ENCODE assay signal across 9 cellular contexts in the genomic region with DNA sequence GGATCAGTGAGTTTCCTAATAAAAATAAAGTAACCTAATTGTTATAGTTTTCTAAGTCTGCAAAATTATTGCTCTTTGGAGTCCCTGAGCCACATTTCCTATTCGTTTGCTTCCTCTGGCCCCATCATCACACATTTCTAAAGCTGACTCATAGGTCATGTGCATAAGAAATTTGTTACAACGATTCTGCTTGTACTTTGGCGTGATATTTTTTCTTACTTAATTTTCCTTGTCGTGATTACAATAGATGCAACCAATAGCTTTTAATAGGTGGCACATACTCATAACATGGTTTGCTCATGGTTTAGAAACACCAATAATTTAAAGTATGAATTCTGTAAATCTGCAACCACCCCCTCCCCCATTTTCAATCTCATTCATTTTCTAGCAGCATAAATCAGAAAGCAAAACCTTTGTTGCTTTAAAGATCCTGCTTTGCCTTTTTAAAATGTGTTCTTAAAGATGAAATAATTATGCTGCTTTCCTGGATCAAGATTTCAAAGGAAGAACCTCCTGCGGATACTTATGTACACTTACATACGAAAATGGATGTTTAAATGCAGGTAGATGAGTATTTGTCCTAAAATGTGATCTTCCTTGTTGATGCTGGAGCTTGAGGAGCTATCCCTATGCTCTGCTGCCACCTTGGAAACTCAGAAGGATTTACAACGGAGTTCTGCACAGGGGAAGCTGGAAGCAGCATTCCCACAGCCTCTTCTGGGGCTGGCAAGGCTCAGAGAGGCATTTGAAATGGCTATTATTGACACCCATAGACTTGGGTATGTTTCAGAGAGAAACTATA. TPM values are rescaled to one million over a fixed set of nuclear protein-coding genes. Genes with fewer than 3 reads are reported as not detected.
DNase-seq lines count a peak whose midpoint lies in the region; ATAC-seq, FAIRE-seq and TF ChIP-seq lines count a peak whose summit lies in the region.
"Had no signal": no experiment of that assay in that cellular context is flagged by ENCODE, and none has a peak within 500 bp of the region (broad histone marks: within the 10 kb centered on the region; RNA-seq: fewer than 3 reads in every experiment).

No MANE protein-coding gene starts in this region.

- H2BK15ac ChIP-seq in H1 (ENCODE audit: low read length): no peak overlapping the region

- in situ Hi-C loops in Caki2 (cut with HindIII; ENCODE audit: low pct_unique_long_range_greater_than_20kb, low sequenced_read_pairs): no loop called here

- H3K14ac ChIP-seq in H1 (ENCODE audit: insufficient read length): no peak overlapping the region

- H3K4me1 ChIP-seq in H1 (replicated peaks in 1 of 4; ENCODE audit: control insufficient read depth in 3 of 4, insufficient read depth in 4 of 4, low read length in 3 of 4) (peaks cover 7 to 25% (median 9%) of the 10 kb centered on the region in 4 experiments; a peak in 6 of 7 replicates), aorta (ENCODE audit: control insufficient read depth in 1 of 2, insufficient read depth in 2 of 2, low read length in 2 of 2) (no peaks in the 10 kb centered on the region)

- H2BK5ac ChIP-seq in H1 (ENCODE audit: low read depth, low read length): no peak overlapping the region

- no peak overlapping the region for H2BK12ac ChIP-seq in H1 (ENCODE audit: low read depth, low read length)

- ATAC-seq in aorta (ENCODE audit: low FRiP score) (peak; percentile 56), GM21526 (IDR thresholded peaks at IDR 0.05; ENCODE audit: low FRiP score, unreplicated experiment) (no peak), HG02763 (IDR thresholded peaks at IDR 0.05; ENCODE audit: unreplicated experiment) (no peak)

- CTCF ChIA-PET in H1 (lab: Charles Lee; ENCODE audit: partially characterized antibody): interaction anchor here (0.6 to 2.7 kb wide), 24 partner anchors 10 to 1032 kb away, joined by 3 to 12 read pairs (median 3); no protein-coding TSS in a partner anchor

- H3K4ac ChIP-seq in H1 (replicated peaks; ENCODE audit: insufficient read length, low read depth, low read length): no peak overlapping the region

- H3K27ac ChIP-seq in H1 (ENCODE audit: low read depth, low read length): no peak overlapping the region
- H3K27ac ChIP-seq in aorta (ENCODE audit: low read depth in 1 of 2, low read length in 2 of 2): no peak overlapping the region

- peaks cover 25 to 48% (median 41%) of the 10 kb centered on the region in 4 experiments for H3K27me3 ChIP-seq in H1 (replicated peaks in 1 of 4; ENCODE audit: control insufficient read depth in 3 of 4, extremely low read depth in 1 of 4, insufficient read depth in 3 of 4, low read length in 3 of 4)
- peaks cover 0 to 2% of the 10 kb centered on the region in 2 donors for H3K27me3 ChIP-seq in aorta (ENCODE audit: control insufficient read depth in 1 of 2, insufficient read depth in 2 of 2, low read length in 1 of 2)

- no peak overlapping the region for H2AFZ ChIP-seq in H1 (ENCODE audit: low read length)

- H4K91ac ChIP-seq in H1 (replicated peaks; ENCODE audit: insufficient read length, low read length): no peak overlapping the region

- peak overlapping the region; percentile 53 to 76 (median 68); a peak in 7 of 8 replicates for H3K4me3 ChIP-seq in H1 (ENCODE audit: extremely low read depth in 1 of 4, insufficient read depth in 2 of 4, low read depth in 3 of 4, low read length in 4 of 4)
- H3K4me3 ChIP-seq in aorta (ENCODE audit: low read length in 2 of 2): peak overlapping the region; percentile 27 to 45

- H4K8ac ChIP-seq in H1 (ENCODE audit: extremely low read depth, insufficient read depth, low read length): no peak overlapping the region

- H3K23ac ChIP-seq in H1 (ENCODE audit: insufficient read length): no peak overlapping the region

- POLR2A ChIA-PET in H1 (lab: Charles Lee; ENCODE audit: partially characterized antibody): no interaction called here

- TF ChIP-seq RAD21 in H1 (IDR thresholded peaks at IDR 0.05 in 1 of 2, conservative IDR thresholded peaks at IDR 0.05 in 1 of 2; ENCODE audit: low read depth in 2 of 2, low read length in 2 of 2): peak; percentile 87 to 89

- H4K20me1 ChIP-seq in H1 (replicated peaks in 1 of 2; ENCODE audit: control insufficient read depth in 1 of 2, insufficient read depth in 2 of 2, low read length in 2 of 2): peaks cover 0 to 2% of the 10 kb centered on the region in 2 experiments

- H3K18ac ChIP-seq in H1 (ENCODE audit: extremely low read depth, low read length): no peak overlapping the region

- TF ChIP-seq CTCF in H1 (IDR thresholded peaks at IDR 0.05; ENCODE audit: control extremely low read depth in 1 of 3, insufficient read depth in 1 of 3, low read depth in 1 of 3, low read length in 3 of 3): peak; percentile 26 to 64 (median 60)

- no peak overlapping the region for H3K56ac ChIP-seq in H1 (replicated peaks; ENCODE audit: insufficient read length, low read depth, low read length)

- peak overlapping the region; percentile 94 to 99 for H3K4me2 ChIP-seq in H1 (ENCODE audit: insufficient read depth in 1 of 2, low read depth in 2 of 2, low read length in 2 of 2)

- intact Hi-C loops in aorta (cut with DNase I): loop anchor here in 1 of 2 donors (10.0 kb wide), 1 partner anchor 333 kb away; no protein-coding TSS in a partner anchor

- H4K5ac ChIP-seq in H1 (ENCODE audit: insufficient read length, low read depth, low read length): no peak overlapping the region

- no peak for TF ChIP-seq POLR2A in H1 (IDR thresholded peaks at IDR 0.05; ENCODE audit: control extremely low read depth in 1 of 2, low read depth in 2 of 2, low read length in 2 of 2)

- FAIRE-seq in H1 (lab: Jason Lieb, UNC): no peak
- FAIRE-seq: endometrium had no signal

- H3K9ac ChIP-seq in H1 (replicated peaks in 1 of 4; ENCODE audit: extremely low read depth in 1 of 4, low read depth in 3 of 4, low read length in 3 of 4): no peak overlapping the region

- no peak overlapping the region for H2BK20ac ChIP-seq in H1 (ENCODE audit: low read length)

- no peak overlapping the region for H2AK5ac ChIP-seq in H1 (ENCODE audit: low read depth, low read length)

- DNase-seq in Caki2 (ENCODE audit: low read depth) (peak; percentile 70), NCI-H524 (lab: John Stamatoyannopoulos, UW) (peak; percentile 64 to 85), H1 (ENCODE audit: low read depth in 1 of 2, low spot score in 2 of 2) (no peak), lung microvascular endothelial cell (ENCODE audit: low read depth in 2 of 2) (peak; percentile 93 to 96), aorta (no peak)
- DNase-seq in activated CD4-positive, CD25-positive, alpha-beta regulatory T cell treated with anti-CD3 and anti-CD28 coated beads, Interleukin-2, amount 50 U/mL, for 72 hours: no peak

- H3K79me2 ChIP-seq in H1 (ENCODE audit: control insufficient read depth in 1 of 2, insufficient read depth in 2 of 2, low read length in 2 of 2): no peaks in the 10 kb centered on the region

- no peak overlapping the region for H2BK120ac ChIP-seq in H1 (replicated peaks; ENCODE audit: low read depth, low read length)

- H3K79me1 ChIP-seq in H1 (ENCODE audit: low read depth, low read length): no peaks in the 10 kb centered on the region

- H3K36me3 ChIP-seq in H1 (ENCODE audit: control insufficient read depth in 2 of 4, insufficient read depth in 4 of 4, low read length in 3 of 4) (no peaks in the 10 kb centered on the region), aorta (ENCODE audit: control insufficient read depth in 1 of 2, insufficient read depth in 2 of 2, low read length in 1 of 2) (no peaks in the 10 kb centered on the region)

- WGBS in H1 (ENCODE audit: extremely low coverage in 1 of 2, insufficient coverage in 1 of 2, insufficient read length in 1 of 2, insufficient replicate concordance in 2 of 2, low coverage in 1 of 2, low lambda C conversion rate in 2 of 2, missing lambda C conversion rate in 1 of 2), 2 experiments: 48% methylated on average over 7 of the region's 7 CpGs; no CpG with 5 or more reads in 1 of the 2 experiments
- 18 to 19% methylated on average over 7 of the region's 7 CpGs for WGBS in aorta, 2 donors

- no peaks in the 10 kb centered on the region for H3K9me3 ChIP-seq in H1 (ENCODE audit: insufficient read depth in 2 of 2, low read depth in 1 of 2, low read length in 1 of 2)
- H3K9me3 ChIP-seq in aorta (ENCODE audit: control insufficient read depth, low read length): no peaks in the 10 kb centered on the region

- H3K23me2 ChIP-seq in H1 (ENCODE audit: low read depth, low read length): peaks cover 40% of the 10 kb centered on the region

- no peak for TF ChIP-seq EP300 in H1 (IDR thresholded peaks at IDR 0.05; ENCODE audit: borderline replicate concordance in 1 of 2, low read depth in 2 of 2, low read length in 2 of 2)

TF ChIP-seq in H1, 55 proteins besides CTCF, POLR2A, EP300 and RAD21:
- no peak for TF ChIP-seq CBX8 (IDR thresholded peaks at IDR 0.05; ENCODE audit: borderline replicate concordance, low read depth, low read length)
- no peak for TF ChIP-seq HDAC2 (IDR thresholded peaks at IDR 0.05; ENCODE audit: borderline replicate concordance in 1 of 2, low read depth in 2 of 2, low read length in 2 of 2)
- TF ChIP-seq KDM1A (IDR thresholded peaks at IDR 0.05; ENCODE audit: borderline replicate concordance, low read length): no peak
- no peak for TF ChIP-seq SP4 (IDR thresholded peaks at IDR 0.05; ENCODE audit: low read length)

RNA-seq across cellular contexts. Expression of a gene that starts 1.7 kb away (rescaled TPM):
- under 0.01 and 0.07 TPM in 2 replicates for total RNA-seq in Caki2 (2014; rRNA removed; shearing (Covaris generic); ENCODE audit: low replicate concordance)
- total RNA-seq in H1 (2021; fragmentation: NEBNext Ultra II Directional; extraction: Animal tissue kit (Norgen Biotek cat#: 25700)): 6.7 and 6.9 TPM in 2 replicates
- polyA plus RNA-seq in H1 (2011; rRNA removed) (2.4 and 2.6 TPM in 2 replicates), aorta (1 to 10 TPM in 1 of 2 donors, under 1 TPM in 1; 0.46 to 6.8 TPM)
- 2.7 TPM for polyA plus RNA-seq in H1 (2011; cell fraction: cytosol; rRNA removed)
- 4.6 TPM for polyA plus RNA-seq in H1 (2011; cell fraction: nucleus; rRNA removed)
- 2.6 to 6.2 TPM (median 4.1 TPM) in 4 replicates for polyA plus RNA-seq in H1 (2012, experiment 1 of 2)
- polyA plus RNA-seq in H1 (2012, experiment 2 of 2): 0.37 TPM
- 2.9 TPM for polyA plus RNA-seq in H1 (2013, experiment 1 of 2)
- 2.7 TPM for polyA plus RNA-seq in H1 (2013, experiment 2 of 2)
- polyA minus RNA-seq in H1 (2011; rRNA and poly(A)+ RNA removed): 10.1 and 14.3 TPM in 2 replicates
- polyA minus RNA-seq in H1 (2011; cell fraction: cytosol; rRNA and poly(A)+ RNA removed): 4.2 TPM
- 14.5 TPM for polyA minus RNA-seq in H1 (2011; cell fraction: nucleus; rRNA and poly(A)+ RNA removed)
- total RNA-seq in lung microvascular endothelial cell (86.5 and 139 TPM in 2 replicates), aorta (10 to 100 TPM; 21.2 to 91.4 TPM)

Comparison
In these comparisons a context has a peak if more than half of its experiments do, and no peak if none do; other contexts are left out.
1. DNase-seq: peak in Caki2 (single experiment), NCI-H524 (2 of 2) and lung microvascular endothelial cell (2 of 2); none in H1 (0 of 2), aorta (0 of 2) and activated CD4-positive, CD25-positive, alpha-beta regulatory T cell treated with anti-CD3 and anti-CD28 coated beads, Interleukin-2, amount 50 U/mL, for 72 hours (single experiment).